8 cellular contexts compared by ENCODE assay signal in genomic region chr7:142797342-142797798, GRCh38. TPM values are rescaled to one million over a fixed set of nuclear protein-coding genes. Genes with fewer than 3 reads are reported as not detected.
DNase-seq lines count a peak whose midpoint lies in the region; ATAC-seq, FAIRE-seq and TF ChIP-seq lines count a peak whose summit lies in the region.

No MANE protein-coding gene starts in this region.

- no peak for DNase-seq in astrocyte of the spinal cord (ENCODE audit: low read depth, low spot score)
- DNase-seq in mesothelial cell of epicardium (ENCODE audit: low spot score in 2 of 2, unreplicated experiment in 2 of 2) = no peak
- DNase-seq in NOMO-1 (lab: John Stamatoyannopoulos, UW; ENCODE audit: unreplicated experiment in 2 of 2) = no peak
- DNase-seq in thyroid gland = no peak
- no peak for DNase-seq in NCI-H345 (lab: John Stamatoyannopoulos, UW)
- DNase-seq in RCC 7860 (ENCODE audit: low spot score) = no peak

- H3K4me1 ChIP-seq in thyroid gland = peaks cover 14 to 17% of the 10 kb centered on the region in 2 donors

- H3K9me3 Mint-ChIP-seq in mesothelial cell of epicardium = no peaks in the 10 kb centered on the region

- no peak overlapping the region for H3K27ac Mint-ChIP-seq in mesothelial cell of epicardium

- TF ChIP-seq POLR2A in thyroid gland (IDR thresholded peaks at IDR 0.05) = no peak

- intact Hi-C loops in thyroid gland (cut with DNase I) = loop anchor here (10.0 kb wide), 1 partner anchor 173 kb away; no protein-coding TSS in a partner anchor

- peaks cover 14% of the 10 kb centered on the region for H3K4me1 Mint-ChIP-seq in mesothelial cell of epicardium

- WGBS in thyroid gland, 2 donors = 2 to 3% methylated on average over 10 to 21 of the region's 24 CpGs

- H3K36me3 Mint-ChIP-seq in mesothelial cell of epicardium = no peaks in the 10 kb centered on the region

- H3K9me3 ChIP-seq in thyroid gland = no peaks in the 10 kb centered on the region

- peak overlapping the region; percentile 57 for H3K4me3 Mint-ChIP-seq in mesothelial cell of epicardium

- H3K27ac ChIP-seq in thyroid gland = no peak overlapping the region

- peaks cover 94% of the 10 kb centered on the region for H3K27me3 Mint-ChIP-seq in mesothelial cell of epicardium (ENCODE audit: low read depth)

- TF ChIP-seq CTCF in astrocyte of the spinal cord (IDR thresholded peaks at IDR 0.05; ENCODE audit: low read depth, low read length) (no peak), mesothelial cell of epicardium (IDR thresholded peaks at IDR 0.05; ENCODE audit: unreplicated experiment) (no peak), thyroid gland (IDR thresholded peaks at IDR 0.05) (no peak)

- H3K27me3 ChIP-seq in thyroid gland = peaks cover 12% of the 10 kb centered on the region

- FAIRE-seq in RCC 7860 (lab: Jason Lieb, UNC) = no peak

- in situ Hi-C loops in astrocyte of the spinal cord (cut with HindIII; ENCODE audit: low sequenced_read_pairs) = no loop called here

- peak overlapping the region; percentile 58 for H3K4me3 ChIP-seq in astrocyte of the spinal cord (ENCODE audit: low read depth, low read length)
- peak overlapping the region in 1 of 3 donors; percentile 27 for H3K4me3 ChIP-seq in thyroid gland (replicated peaks in 1 of 3)

- peak; percentile 37 for ATAC-seq in GM19438 (IDR thresholded peaks at IDR 0.05; ENCODE audit: low read depth, unreplicated experiment)
- peak; percentile 37 for ATAC-seq in HG03135 (IDR thresholded peaks at IDR 0.05; ENCODE audit: unreplicated experiment)

- no peaks in the 10 kb centered on the region for H3K36me3 ChIP-seq in thyroid gland

RNA-seq across cellular contexts. Expression of gene PRSS2, which starts 26.6 kb away (rescaled TPM):
- not detected in 3 replicates for total RNA-seq in mesothelial cell of epicardium
- total RNA-seq in thyroid gland = not detected

RNA-seq across cellular contexts. Expression of gene PRSS1, which starts 48.1 kb away (rescaled TPM):
- total RNA-seq in mesothelial cell of epicardium (not detected in 3 replicates), thyroid gland (1 to 10 TPM in 1 of 4 donors, not detected in 3; 1.2 TPM)

RNA-seq across cellular contexts. Expression of gene EPHB6, which starts 57.5 kb away (rescaled TPM):
- total RNA-seq in mesothelial cell of epicardium (28.0 to 30.9 TPM (median 28.9 TPM) in 3 replicates), thyroid gland (10 to 100 TPM; 20.0 to 46.2 (median 27.4) TPM)
